In the genomic region with DNA sequence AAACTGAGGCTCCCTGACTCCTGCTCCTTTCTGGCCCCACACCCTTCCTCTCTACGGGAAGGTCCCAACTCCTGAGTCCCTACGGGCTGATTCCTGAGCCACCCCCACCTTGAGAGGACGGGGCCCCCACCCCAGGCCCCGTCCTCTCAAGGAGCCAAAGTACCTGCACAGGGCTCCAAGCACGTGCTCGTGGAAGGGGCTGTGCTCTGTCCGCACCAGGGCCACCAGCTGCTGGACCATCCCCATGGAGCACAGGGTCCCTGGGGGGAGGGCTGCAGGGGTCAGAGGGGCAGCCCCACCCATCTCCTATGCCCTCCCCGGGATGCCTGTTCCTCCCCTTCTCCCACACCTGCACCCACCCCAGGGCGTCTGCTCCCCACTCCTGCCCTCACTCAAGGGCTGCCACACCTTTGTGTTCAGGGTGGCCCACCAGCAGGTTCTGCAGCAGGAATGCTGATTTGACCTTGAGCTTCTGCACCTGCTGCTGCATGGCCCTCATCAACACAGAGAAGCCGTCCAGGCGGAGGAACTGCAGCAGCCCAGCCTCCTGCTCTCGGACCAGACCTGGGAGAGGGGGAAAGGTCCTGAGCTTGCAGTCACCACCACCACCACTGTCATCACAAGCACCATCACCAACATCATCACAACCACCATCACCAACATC, we compare ENCODE assay signal across 24 cellular contexts. TPM values are rescaled to one million over a fixed set of nuclear protein-coding genes. Genes with fewer than 3 reads are reported as not detected.
"Had no signal": no experiment of that assay in that cellular context is flagged by ENCODE, and none has a peak within 500 bp of the region (broad histone marks: within the 10 kb centered on the region; RNA-seq: fewer than 3 reads in every experiment).

No MANE protein-coding gene starts in this region.

- H3K4me3 ChIP-seq: left lung, lung, neural progenitor cell, sigmoid colon, smooth muscle cell had no signal

- H3K9me3 ChIP-seq: left lung, sigmoid colon had no signal

- H3K27me3 Mint-ChIP-seq: activated naive CD8-positive, alpha-beta T cell; activated T-cell treated with anti-CD3 and anti-CD28 coated beads, Interleukin-2, amount 50 U/mL, for 24 hours; activated T-helper 17 cell treated with anti-CD3 and anti-CD28 coated beads, Interleukin-2, amount 50 U/mL, for 72 hours; dendritic cell treated with granulocyte-macrophage colony-stimulating factor and Interleukin-4, amounts not matched to agents 40 ng/mL and 50 ng/mL, for 4 days; naive B cell; progenitor cell of endocrine pancreas; stimulated activated naive B cell treated with anti-CD40 and anti-IgM and Interleukin-4, amounts not matched to agents 10 μg/mL and 1 μg/mL and 100 μg/mL, for 72 hours had no signal

- H3K4me1 ChIP-seq: left lung, neural progenitor cell, sigmoid colon had no signal

- H3K4me3 Mint-ChIP-seq: activated CD8-positive, alpha-beta T cell treated with anti-CD3 and anti-CD28 coated beads, Interleukin-2, amount 10 ng/mL, durations not matched to agents 7 days and 5 days; activated naive CD8-positive, alpha-beta T cell; activated T-cell treated with anti-CD3 and anti-CD28 coated beads, Interleukin-2, amount 50 U/mL, for 24 hours; activated T-helper 17 cell treated with anti-CD3 and anti-CD28 coated beads, Interleukin-2, amount 50 U/mL, for 72 hours; dendritic cell treated with granulocyte-macrophage colony-stimulating factor and Interleukin-4, amounts not matched to agents 40 ng/mL and 50 ng/mL, for 4 days; neural progenitor cell; stimulated activated naive B cell treated with anti-CD40 and anti-IgM and Interleukin-4, amounts not matched to agents 10 μg/mL and 1 μg/mL and 100 μg/mL, for 72 hours had no signal

- H3K27me3 ChIP-seq: left lung, neural progenitor cell, sigmoid colon had no signal

- DNase-seq: activated CD4-positive, alpha-beta T cell treated with anti-CD3 and anti-CD28 coated beads, Interleukin-2, amount 50 U/mL, for 1 hour; activated CD4-positive, CD25-positive, alpha-beta regulatory T cell treated with anti-CD3 and anti-CD28 coated beads, Interleukin-2, amount 50 U/mL, for 72 hours; activated CD8-positive, alpha-beta memory T cell treated with anti-CD3 and anti-CD28 coated beads, Interleukin-2, amount 50 U/mL, for 4 hours; activated CD8-positive, alpha-beta T cell treated with anti-CD3 and anti-CD28 coated beads, Interleukin-2, amount 10 ng/mL, durations not matched to agents 7 days and 5 days; activated T-cell treated with anti-CD3 and anti-CD28 coated beads, Interleukin-2, amount 50 U/mL, for 24 hours; effector CD4-positive, alpha-beta T cell; foreskin melanocyte; kidney glomerular epithelial cell; naive B cell; retina; sigmoid colon; stimulated activated CD4-positive, alpha-beta T cell treated with anti-CD3 and anti-CD28 coated beads, Interleukin-15, amount 100 ng/mL, for 24 hours; stimulated activated naive B cell treated with anti-CD40 and anti-IgM and Interleukin-4, amounts not matched to agents 10 μg/mL and 1 μg/mL and 100 μg/mL, for 72 hours; T-helper 1 cell; WERI-Rb-1 had no signal

- ATAC-seq: activated CD8-positive, alpha-beta T cell treated with anti-CD3 and anti-CD28 coated beads, Interleukin-2, amount 10 ng/mL, durations not matched to agents 7 days and 5 days; activated T-helper 17 cell treated with anti-CD3 and anti-CD28 coated beads, Interleukin-2, amount 50 U/mL, for 72 hours; left lung; stimulated activated naive B cell treated with anti-CD40 and anti-IgM and Interleukin-4, amounts not matched to agents 10 μg/mL and 1 μg/mL and 100 μg/mL, for 72 hours had no signal

- H3K9ac ChIP-seq: neural progenitor cell had no signal

- H3K27ac ChIP-seq: left lung, neural progenitor cell, sigmoid colon, WERI-Rb-1 had no signal

- H3K27ac Mint-ChIP-seq: activated naive CD8-positive, alpha-beta T cell; activated T-cell treated with anti-CD3 and anti-CD28 coated beads, Interleukin-2, amount 50 U/mL, for 24 hours; activated T-helper 17 cell treated with anti-CD3 and anti-CD28 coated beads, Interleukin-2, amount 50 U/mL, for 72 hours; dendritic cell treated with granulocyte-macrophage colony-stimulating factor and Interleukin-4, amounts not matched to agents 40 ng/mL and 50 ng/mL, for 4 days; neural progenitor cell; stimulated activated naive B cell treated with anti-CD40 and anti-IgM and Interleukin-4, amounts not matched to agents 10 μg/mL and 1 μg/mL and 100 μg/mL, for 72 hours had no signal

- H3K36me3 ChIP-seq: neural progenitor cell had no signal

RNA-seq across cellular contexts. Expression of a gene that starts 56.6 kb away (rescaled TPM):
- total RNA-seq: activated CD8-positive, alpha-beta T cell treated with anti-CD3 and anti-CD28 coated beads, Interleukin-2, amount 10 ng/mL, durations not matched to agents 7 days and 5 days; activated T-helper 17 cell treated with anti-CD3 and anti-CD28 coated beads, Interleukin-2, amount 50 U/mL, for 72 hours; osteocyte had no signal
- polyA plus RNA-seq: smooth muscle cell had no signal
